In genomic region chr10:124388823-124389612, GRCh38 we compare ENCODE assay signal across 9 cellular contexts. TPM values are rescaled to one million over a fixed set of nuclear protein-coding genes. Genes with fewer than 3 reads are reported as not detected.
A peak's percentile ranks its signal among the peaks of the same experiment; 100 is the strongest.
DNase-seq lines count a peak whose midpoint lies in the region; ATAC-seq, FAIRE-seq and TF ChIP-seq lines count a peak whose summit lies in the region.
"Had no signal": no experiment of that assay in that cellular context is flagged by ENCODE, and none has a peak within 500 bp of the region (broad histone marks: within the 10 kb centered on the region; RNA-seq: fewer than 3 reads in every experiment).

No MANE protein-coding gene starts in this region.

- H3K4ac ChIP-seq in H1 (replicated peaks; ENCODE audit: insufficient read length, low read depth, low read length) (no peak overlapping the region), mesendoderm (ENCODE audit: low read depth, low read length) (no peak overlapping the region)

- TF ChIP-seq EP300 in H1 (IDR thresholded peaks at IDR 0.05; ENCODE audit: borderline replicate concordance in 1 of 2, low read depth in 2 of 2, low read length in 2 of 2): no peak

- H2BK5ac ChIP-seq in H1 (ENCODE audit: low read depth, low read length) (no peak overlapping the region), mesendoderm (ENCODE audit: low read length) (no peak overlapping the region)

- H4K8ac ChIP-seq in H1 (ENCODE audit: extremely low read depth, insufficient read depth, low read length) (peak overlapping the region; percentile 80; the same call in 1 of the 2 replicates), mesendoderm (ENCODE audit: low read depth, low read length) (no peak overlapping the region)

- H3K56ac ChIP-seq in H1 (replicated peaks; ENCODE audit: insufficient read length, low read depth, low read length) (no peak overlapping the region), mesendoderm (ENCODE audit: low read length) (peak overlapping the region; percentile 82)

- H3K23me2 ChIP-seq in H1 (ENCODE audit: low read depth, low read length): peaks cover 2% of the 10 kb centered on the region; the same call in 1 of the 2 replicates

- peak; percentile 95 to 97 for TF ChIP-seq RAD21 in H1 (IDR thresholded peaks at IDR 0.05 in 1 of 2, conservative IDR thresholded peaks at IDR 0.05 in 1 of 2; ENCODE audit: low read depth in 2 of 2, low read length in 2 of 2)

- H3K18ac ChIP-seq in H1 (ENCODE audit: extremely low read depth, low read length) (no peak overlapping the region; the same call in 1 of the 2 replicates), mesendoderm (ENCODE audit: low read length) (no peak overlapping the region)

- peak; percentile 86 to 94 (median 92) for TF ChIP-seq CTCF in H1 (IDR thresholded peaks at IDR 0.05; ENCODE audit: control extremely low read depth in 1 of 3, insufficient read depth in 1 of 3, low read depth in 1 of 3, low read length in 3 of 3)

- peak; percentile 99 for DNase-seq in GM19239 (ENCODE audit: insufficient read length, low spot score)
- peak; percentile 58 for DNase-seq in NCI-H774 (lab: John Stamatoyannopoulos, UW)
- DNase-seq in activated CD8-positive, alpha-beta memory T cell treated with anti-CD3 and anti-CD28 coated beads, Interleukin-2, amount 50 U/mL, for 1 hour (ENCODE audit: extremely low read depth): peak; percentile 58
- DNase-seq in H1 (ENCODE audit: low read depth in 1 of 2, low spot score in 2 of 2): peak; percentile 47 to 98
- peak; percentile 85 for DNase-seq in mesendoderm
- DNase-seq in stimulated activated CD4-positive, alpha-beta T cell treated with anti-CD3 and anti-CD28 coated beads, TNF-alpha, amount 100 ng/mL, for 48 hours (ENCODE audit: low read depth in 3 of 3): peak; percentile 80 to 94 (median 87)

- H3K27me3 ChIP-seq in BLaER1: no peaks in the 10 kb centered on the region
- H3K27me3 ChIP-seq in H1 (replicated peaks in 1 of 4; ENCODE audit: control insufficient read depth in 3 of 4, extremely low read depth in 1 of 4, insufficient read depth in 3 of 4, low read length in 3 of 4): peaks cover 0 to 6% (median 5%) of the 10 kb centered on the region in 4 experiments; a peak in 5 of 7 replicates
- H3K27me3 ChIP-seq in mesendoderm (ENCODE audit: insufficient read depth, low read length, poor library complexity): no peaks in the 10 kb centered on the region

- H3K4me1 ChIP-seq in BLaER1 (peaks cover 31% of the 10 kb centered on the region), H1 (replicated peaks in 1 of 4; ENCODE audit: control insufficient read depth in 3 of 4, insufficient read depth in 4 of 4, low read length in 3 of 4) (peaks cover 0 to 8% (median 4%) of the 10 kb centered on the region in 4 experiments; a peak in 5 of 7 replicates), mesendoderm (ENCODE audit: control insufficient read depth, low read depth, low read length) (peaks cover 6% of the 10 kb centered on the region)

- peak overlapping the region; percentile 63; the same call in 1 of the 2 replicates for H3K9ac ChIP-seq in BLaER1
- H3K9ac ChIP-seq in H1 (replicated peaks in 1 of 4; ENCODE audit: extremely low read depth in 1 of 4, low read depth in 3 of 4, low read length in 3 of 4): no peak overlapping the region
- H3K9ac ChIP-seq in mesendoderm (ENCODE audit: low read length): peak overlapping the region; percentile 59

- no peak overlapping the region for H3K23ac ChIP-seq in H1 (ENCODE audit: insufficient read length)
- H3K23ac ChIP-seq in mesendoderm (ENCODE audit: low read length): no peak overlapping the region

- H2AK5ac ChIP-seq in H1 (ENCODE audit: low read depth, low read length): no peak overlapping the region
- H2AK5ac ChIP-seq in mesendoderm (ENCODE audit: low read length): no peak overlapping the region

- H2BK20ac ChIP-seq in H1 (ENCODE audit: low read length): no peak overlapping the region

- WGBS in H1 (ENCODE audit: extremely low coverage in 1 of 2, insufficient coverage in 1 of 2, insufficient read length in 1 of 2, insufficient replicate concordance in 2 of 2, low coverage in 1 of 2, low lambda C conversion rate in 2 of 2, missing lambda C conversion rate in 1 of 2), 2 experiments: 12% methylated on average over 50 of the region's 74 CpGs; no CpG with 5 or more reads in 1 of the 2 experiments
- no CpG with 5 or more reads among the region's 74 CpGs for WGBS in mesendoderm (ENCODE audit: extremely low coverage, insufficient coverage, low lambda C conversion rate)

- H3K79me1 ChIP-seq in H1 (ENCODE audit: low read depth, low read length): no peaks in the 10 kb centered on the region
- H3K79me1 ChIP-seq in mesendoderm (ENCODE audit: low read length): no peaks in the 10 kb centered on the region

- CTCF ChIA-PET in H1 (lab: Charles Lee; ENCODE audit: partially characterized antibody): interaction anchor here (0.6 to 4.9 kb wide), 51 partner anchors 9 to 1407 kb away, joined by 3 to 79 read pairs (median 5); no protein-coding TSS in a partner anchor

- peak; percentile 95 for ATAC-seq in HG03432 (IDR thresholded peaks at IDR 0.05; ENCODE audit: unreplicated experiment)

- no peaks in the 10 kb centered on the region for H4K20me1 ChIP-seq in BLaER1
- no peaks in the 10 kb centered on the region for H4K20me1 ChIP-seq in H1 (replicated peaks in 1 of 2; ENCODE audit: control insufficient read depth in 1 of 2, insufficient read depth in 2 of 2, low read length in 2 of 2)

- no peak for TF ChIP-seq POLR2A in H1 (IDR thresholded peaks at IDR 0.05; ENCODE audit: control extremely low read depth in 1 of 2, low read depth in 2 of 2, low read length in 2 of 2)

- H3K79me2 ChIP-seq in H1 (ENCODE audit: control insufficient read depth in 1 of 2, insufficient read depth in 2 of 2, low read length in 2 of 2) (no peaks in the 10 kb centered on the region), mesendoderm (ENCODE audit: control insufficient read depth, insufficient read depth, low read length) (no peaks in the 10 kb centered on the region)

- H3K4me3 ChIP-seq in BLaER1: peak overlapping the region; percentile 54
- H3K4me3 ChIP-seq in H1 (ENCODE audit: extremely low read depth in 1 of 4, insufficient read depth in 2 of 4, low read depth in 3 of 4, low read length in 4 of 4): peak overlapping the region in 3 of 4 experiments; percentile 35 to 61 (median 38); a peak in 6 of 8 replicates
- H3K4me3 ChIP-seq in mesendoderm (ENCODE audit: low read length): no peak overlapping the region

- H3K27ac ChIP-seq in BLaER1: peak overlapping the region; percentile 48; the same call in 1 of the 2 replicates
- H3K27ac ChIP-seq in H1 (ENCODE audit: low read depth, low read length): no peak overlapping the region
- H3K27ac ChIP-seq in mesendoderm (ENCODE audit: low read depth, low read length): no peak overlapping the region

- H4K5ac ChIP-seq in H1 (ENCODE audit: insufficient read length, low read depth, low read length): no peak overlapping the region
- H4K5ac ChIP-seq in mesendoderm (ENCODE audit: low read length): no peak overlapping the region

- POLR2A ChIA-PET in H1 (lab: Charles Lee; ENCODE audit: partially characterized antibody): no interaction called here

- H4K91ac ChIP-seq in H1 (replicated peaks; ENCODE audit: insufficient read length, low read length): no peak overlapping the region

- peak overlapping the region; percentile 91 for H2AFZ ChIP-seq in H1 (ENCODE audit: low read length)

- H2BK12ac ChIP-seq in H1 (ENCODE audit: low read depth, low read length): 0 out of 2 replicates have a peak overlapping the region, but pooled peaks have one; percentile 27

- FAIRE-seq in GM19239 (lab: Jason Lieb, UNC) (peak; percentile 81), H1 (lab: Jason Lieb, UNC) (no peak)
- FAIRE-seq: TTC549 had no signal

- H3K9me3 ChIP-seq in BLaER1: peaks cover 15% of the 10 kb centered on the region
- H3K9me3 ChIP-seq in H1 (ENCODE audit: insufficient read depth in 2 of 2, low read depth in 1 of 2, low read length in 1 of 2): no peaks in the 10 kb centered on the region

- no peak overlapping the region for H2BK15ac ChIP-seq in H1 (ENCODE audit: low read length)
- no peak overlapping the region for H2BK15ac ChIP-seq in mesendoderm (replicated peaks; ENCODE audit: low read depth)

- no peak overlapping the region for H3K14ac ChIP-seq in H1 (ENCODE audit: insufficient read length)

- H3K4me2 ChIP-seq in BLaER1 (peak overlapping the region; percentile 85), H1 (ENCODE audit: insufficient read depth in 1 of 2, low read depth in 2 of 2, low read length in 2 of 2) (peak overlapping the region; percentile 12 to 82; a peak in 3 of 4 replicates), mesendoderm (ENCODE audit: low read length) (peak overlapping the region; percentile 43)

- H3K36me3 ChIP-seq in BLaER1 (no peaks in the 10 kb centered on the region), H1 (ENCODE audit: control insufficient read depth in 2 of 4, insufficient read depth in 4 of 4, low read length in 3 of 4) (no peaks in the 10 kb centered on the region), mesendoderm (ENCODE audit: control insufficient read depth, insufficient read depth, low read length) (no peaks in the 10 kb centered on the region)

- H2BK120ac ChIP-seq in H1 (replicated peaks; ENCODE audit: low read depth, low read length) (no peak overlapping the region), mesendoderm (ENCODE audit: low read depth, low read length) (no peak overlapping the region)

TF ChIP-seq in H1, 55 proteins besides CTCF, POLR2A, EP300 and RAD21 (continues in another document):
- TF ChIP-seq SUZ12 (IDR thresholded peaks at IDR 0.05; ENCODE audit: low read length): no peak
- TF ChIP-seq E2F6 (IDR thresholded peaks at IDR 0.05): no peak; the same call in 1 of the 2 replicates
- no peak for TF ChIP-seq YY1 (IDR thresholded peaks at IDR 0.05; ENCODE audit: low read depth, low read length)
- no peak for TF ChIP-seq NANOG (IDR thresholded peaks at IDR 0.05; ENCODE audit: insufficient read depth, low read depth, low read length, poor library complexity, severe bottlenecking)
- peak; percentile 36 for TF ChIP-seq KDM4A (IDR thresholded peaks at IDR 0.05; ENCODE audit: low read depth, low read length, severe bottlenecking)

RNA-seq across cellular contexts. Expression of gene OAT, which starts 29.7 kb away (rescaled TPM):
- total RNA-seq in H1 (2021; fragmentation: NEBNext Ultra II Directional; extraction: Animal tissue kit (Norgen Biotek cat#: 25700)): 121 TPM in 2 replicates
- 40.3 and 67.8 TPM in 2 replicates for polyA plus RNA-seq in H1 (2011; rRNA removed)
- polyA plus RNA-seq in H1 (2011; cell fraction: cytosol; rRNA removed): 78.9 TPM
- polyA plus RNA-seq in H1 (2011; cell fraction: nucleus; rRNA removed): 33.9 TPM
- polyA plus RNA-seq in H1 (2012, experiment 1 of 2): 69.7 to 96.8 TPM (median 81.5 TPM) in 4 replicates
- 10.6 TPM for polyA plus RNA-seq in H1 (2012, experiment 2 of 2)
- polyA plus RNA-seq in H1 (2013, experiment 1 of 2): 57.5 TPM
- 54.5 TPM for polyA plus RNA-seq in H1 (2013, experiment 2 of 2)
- 65.2 and 99.5 TPM in 2 replicates for polyA minus RNA-seq in H1 (2011; rRNA and poly(A)+ RNA removed)
- 42.3 TPM for polyA minus RNA-seq in H1 (2011; cell fraction: cytosol; rRNA and poly(A)+ RNA removed)
- 33.1 TPM for polyA minus RNA-seq in H1 (2011; cell fraction: nucleus; rRNA and poly(A)+ RNA removed)
- polyA plus RNA-seq in mesendoderm (2013, experiment 1 of 2): 98.1 TPM
- polyA plus RNA-seq in mesendoderm (2013, experiment 2 of 2): 97.6 TPM

Comparison
In these comparisons a context has a peak if more than half of its experiments do, and no peak if none do; other contexts are left out.
1. H3K9ac ChIP-seq: peak in BLaER1 (single experiment) and mesendoderm (single experiment); none in H1 (0 of 4).
2. Peak in every context shown above with its lines, with median percentiles within 50 percentile points of each other: H3K4me2 ChIP-seq and DNase-seq.